In genomic region chr6:140566706-140567330, GRCh38 we compare ENCODE assay signal across 9 cellular contexts.
A peak's percentile ranks its signal among the peaks of the same experiment; 100 is the strongest.
DNase-seq lines count a peak whose midpoint lies in the region; ATAC-seq and TF ChIP-seq lines count a peak whose summit lies in the region.
"Had no signal": no experiment of that assay in that cellular context is flagged by ENCODE, and none has a peak within 500 bp of the region (broad histone marks: within the 10 kb centered on the region; RNA-seq: fewer than 3 reads in every experiment).

No MANE protein-coding gene starts in this region.

- H3K9me3 Mint-ChIP-seq in HFFc6, result peaks cover 8% of the 10 kb centered on the region
- peaks cover 0 to 2% (median 0%) of the 10 kb centered on the region in 11 donors for H3K9me3 Mint-ChIP-seq in naive thymus-derived CD4-positive, alpha-beta T cell

- POLR2A ChIA-PET in naive thymus-derived CD4-positive, alpha-beta T cell (lab: Charles Lee), result no interaction called here

- peaks cover 61% of the 10 kb centered on the region for H3K4me1 Mint-ChIP-seq in HFFc6 (ENCODE audit: low read depth)
- H3K4me1 Mint-ChIP-seq in naive thymus-derived CD4-positive, alpha-beta T cell, result peaks cover 0 to 4% (median 0%) of the 10 kb centered on the region in 7 donors

- intact Hi-C loops in naive thymus-derived CD4-positive, alpha-beta T cell (cut with micrococcal nuclease), result no loop called here

- CTCF ChIA-PET in naive thymus-derived CD4-positive, alpha-beta T cell (lab: Charles Lee), result no interaction called here

- no peaks in the 10 kb centered on the region for H3K27me3 ChIP-seq in naive thymus-derived CD4-positive, alpha-beta T cell (ENCODE audit: control insufficient read depth in 2 of 2, insufficient read depth in 2 of 2, low read length in 2 of 2)
- H3K27me3 ChIP-seq: right lobe of liver had no signal

- ATAC-seq in SK-N-SH treated with all-trans-retinoic acid at 6 μM for 48 hours, result peak; percentile 83
- ATAC-seq in naive thymus-derived CD4-positive, alpha-beta T cell, result no peak

- no peak overlapping the region for H3K4me3 ChIP-seq in naive thymus-derived CD4-positive, alpha-beta T cell (ENCODE audit: low read length)
- H3K4me3 ChIP-seq: right lobe of liver had no signal

- no peaks in the 10 kb centered on the region for H3K9me3 ChIP-seq in naive thymus-derived CD4-positive, alpha-beta T cell (ENCODE audit: control insufficient read depth in 2 of 3, low read length in 3 of 3)
- H3K9me3 ChIP-seq: right lobe of liver had no signal

- peak; percentile 61 for DNase-seq in HFFc6
- DNase-seq in glomerular endothelial cell (ENCODE audit: extremely low read depth, low read depth, low spot score), result peak; percentile 42
- DNase-seq in renal cortical epithelial cell (ENCODE audit: low read depth), result peak; percentile 74
- no peak for DNase-seq in COLO668 (lab: John Stamatoyannopoulos, UW; ENCODE audit: unreplicated experiment)
- no peak for DNase-seq in naive thymus-derived CD4-positive, alpha-beta T cell
- DNase-seq in erythroblast (lab: John Stamatoyannopoulos, UW), result no peak
- no peak for DNase-seq in globus pallidus (ENCODE audit: low spot score)
- DNase-seq: right lobe of liver had no signal

- no peak for TF ChIP-seq POLR2A in erythroblast (IDR thresholded peaks at IDR 0.05; ENCODE audit: low read length)

- TF ChIP-seq CTCF in HFFc6 (IDR thresholded peaks at IDR 0.05), result no peak

- H3K36me3 Mint-ChIP-seq in HFFc6 (ENCODE audit: low read depth), result peaks cover 23% of the 10 kb centered on the region
- peaks cover 0 to 1% (median 0%) of the 10 kb centered on the region in 5 donors for H3K36me3 Mint-ChIP-seq in naive thymus-derived CD4-positive, alpha-beta T cell

- H3K27me3 Mint-ChIP-seq in HFFc6 (ENCODE audit: insufficient read depth), result no peaks in the 10 kb centered on the region; the same call in 1 of the 2 replicates
- H3K27me3 Mint-ChIP-seq in naive thymus-derived CD4-positive, alpha-beta T cell, result peaks cover 0 to 9% (median 7%) of the 10 kb centered on the region in 5 donors

- H3K36me3 ChIP-seq in naive thymus-derived CD4-positive, alpha-beta T cell (ENCODE audit: control insufficient read depth in 2 of 3, insufficient read depth in 3 of 3, low read length in 3 of 3), result no peaks in the 10 kb centered on the region
- H3K36me3 ChIP-seq: right lobe of liver had no signal

- H3K4me3 Mint-ChIP-seq in HFFc6, result no peak overlapping the region
- H3K4me3 Mint-ChIP-seq in naive thymus-derived CD4-positive, alpha-beta T cell, result no peak overlapping the region

- no peaks in the 10 kb centered on the region for H3K4me1 ChIP-seq in naive thymus-derived CD4-positive, alpha-beta T cell (ENCODE audit: control insufficient read depth in 2 of 2, insufficient read depth in 2 of 2, low read length in 2 of 2)
- H3K4me1 ChIP-seq: right lobe of liver had no signal

- no peak overlapping the region for H3K27ac ChIP-seq in naive thymus-derived CD4-positive, alpha-beta T cell (ENCODE audit: low read depth, low read length)
- H3K27ac ChIP-seq: right lobe of liver had no signal

- peak overlapping the region; percentile 72 for H3K27ac Mint-ChIP-seq in HFFc6
- no peak overlapping the region for H3K27ac Mint-ChIP-seq in naive thymus-derived CD4-positive, alpha-beta T cell

TF ChIP-seq in SK-N-SH treated with all-trans-retinoic acid at 6 μM for 48 hours, 23 proteins besides CTCF, POLR2A, EP300 and RAD21:
- no peak for TF ChIP-seq SNAI2 (CRISPR knock-in tag; IDR thresholded peaks at IDR 0.05)
- no peak for TF ChIP-seq TOX (CRISPR knock-in tag; IDR thresholded peaks at IDR 0.05; ENCODE audit: borderline replicate concordance)
- no peak for TF ChIP-seq POU6F1 (CRISPR knock-in tag; IDR thresholded peaks at IDR 0.05; ENCODE audit: borderline replicate concordance, low read depth)
- TF ChIP-seq BACH2 (CRISPR knock-in tag; IDR thresholded peaks at IDR 0.05; ENCODE audit: borderline replicate concordance), result no peak
- TF ChIP-seq ZNF8 (CRISPR knock-in tag; IDR thresholded peaks at IDR 0.05), result no peak
- no peak for TF ChIP-seq ZFP30 (CRISPR knock-in tag; IDR thresholded peaks at IDR 0.05)
TF ChIP-seq in SK-N-SH treated with all-trans-retinoic acid at 6 μM for 48 hours: peak in this region for 0.

Comparison
In these comparisons a context has a peak if more than half of its experiments do, and no peak if none do; other contexts are left out.
1. DNase-seq: peak in HFFc6 (single experiment), glomerular endothelial cell (single experiment) and renal cortical epithelial cell (single experiment); none in COLO668 (single experiment), naive thymus-derived CD4-positive, alpha-beta T cell (0 of 9), erythroblast (0 of 2) and globus pallidus (single experiment).